In genomic region chr16:14500791-14501190, GRCh38 we compare ENCODE assay signal across 15 cellular contexts.
DNase-seq lines count a peak whose midpoint lies in the region; ATAC-seq, FAIRE-seq and TF ChIP-seq lines count a peak whose summit lies in the region.
"Had no signal": no experiment of that assay in that cellular context is flagged by ENCODE, and none has a peak within 500 bp of the region (broad histone marks: within the 10 kb centered on the region; RNA-seq: fewer than 3 reads in every experiment).

No MANE protein-coding gene starts in this region.

- POLR2A ChIA-PET in GM12878 (lab: Charles Lee) = interaction anchor here (0.6 to 1.3 kb wide), 3 partner anchors 145 to 205 kb away, joined by 3 to 4 read pairs (median 4); no protein-coding TSS in a partner anchor

- H3K36me3 ChIP-seq in heart right ventricle (no peaks in the 10 kb centered on the region), GM12878 (ENCODE audit: control insufficient read depth in 2 of 2, insufficient read depth in 2 of 2, low read length in 1 of 2) (peaks cover 4% of the 10 kb centered on the region in 2 experiments; a peak in 1 of 4 replicates), muscle layer of colon (ENCODE audit: insufficient read depth, low read length) (no peaks in the 10 kb centered on the region)

- H2AFZ ChIP-seq in GM12878 (ENCODE audit: control insufficient read depth, low read depth, low read length) = no peak overlapping the region

- CTCF ChIA-PET in GM12878 (lab: Yijun Ruan, JAX) = interaction anchor here (0.6 to 4.9 kb wide), 5 partner anchors 10 to 194 kb away, joined by 3 to 49 read pairs (median 4); no protein-coding TSS in a partner anchor

- no peaks in the 10 kb centered on the region for H4K20me1 ChIP-seq in GM12878 (ENCODE audit: control insufficient read depth, insufficient read depth)

- no peak for FAIRE-seq in GM12878 (lab: Jason Lieb, UNC)
- FAIRE-seq: A204.1 had no signal

- no peaks in the 10 kb centered on the region for H3K9me3 ChIP-seq in heart right ventricle
- no peaks in the 10 kb centered on the region for H3K9me3 ChIP-seq in GM12878 (replicated peaks; ENCODE audit: control insufficient read depth, insufficient read depth, low read length)
- H3K9me3 ChIP-seq in muscle layer of colon (ENCODE audit: low read length) = no peaks in the 10 kb centered on the region

- no peak for TF ChIP-seq RAD21 in GM12878 (IDR thresholded peaks at IDR 0.05; ENCODE audit: insufficient read depth, low read depth, low read length)

- no peak for ATAC-seq in heart right ventricle
- no peak for ATAC-seq in Right ventricle myocardium inferior
- ATAC-seq in GM12878 = no peak
- no peak for ATAC-seq in GM18519 (IDR thresholded peaks at IDR 0.05; ENCODE audit: low FRiP score, unreplicated experiment)

- TF ChIP-seq CTCF in heart right ventricle (IDR thresholded peaks at IDR 0.05) (no peak), GM12878 (IDR thresholded peaks at IDR 0.05 in 2 of 3, conservative IDR thresholded peaks at IDR 0.05 in 1 of 3; ENCODE audit: control insufficient read depth in 2 of 3, extremely low read depth in 1 of 3, insufficient read depth in 1 of 3, low read depth in 3 of 3, low read length in 3 of 3) (no peak)

- H3K9ac ChIP-seq in GM12878 (ENCODE audit: control insufficient read depth, insufficient read depth, low read length) (no peak overlapping the region), muscle layer of colon (ENCODE audit: low read length) (no peak overlapping the region)

- H3K27ac ChIP-seq in heart right ventricle (peak overlapping the region in 9 of 10 donors; percentile 43 to 87 (median 79)), GM12878 (ENCODE audit: control insufficient read depth, insufficient read depth) (peak overlapping the region; percentile 38; the same call in 1 of the 2 replicates), muscle layer of colon (ENCODE audit: low read depth, low read length) (peak overlapping the region; percentile 21)

- no peak for TF ChIP-seq POLR2A in GM12878 (IDR thresholded peaks at IDR 0.05; ENCODE audit: low read depth, low read length)

- H3K4me2 ChIP-seq in GM12878 (ENCODE audit: control insufficient read depth, insufficient read depth) = peak overlapping the region; percentile 26

- TF ChIP-seq EP300 in GM12878 (IDR thresholded peaks at IDR 0.05; ENCODE audit: borderline replicate concordance in 1 of 2, control insufficient read depth in 1 of 2, low read depth in 2 of 2, low read length in 2 of 2) = no peak

- H3K79me2 ChIP-seq in GM12878 (ENCODE audit: control insufficient read depth, insufficient read depth, low read length) = peaks cover 18% of the 10 kb centered on the region

- peaks cover 0 to 63% (median 48%) of the 10 kb centered on the region in 9 donors for H3K4me1 ChIP-seq in heart right ventricle
- peaks cover 57% of the 10 kb centered on the region for H3K4me1 ChIP-seq in GM12878 (ENCODE audit: control insufficient read depth, insufficient read depth, low read length)
- peaks cover 25% of the 10 kb centered on the region for H3K4me1 ChIP-seq in muscle layer of colon (ENCODE audit: insufficient read depth, low read length)

- SMC1A ChIA-PET in GM12878 (lab: Charles Lee; ENCODE audit: uncharacterized antibody, unreplicated experiment) = interaction anchor here (0.9 to 8.4 kb wide), 9 partner anchors 10 to 577 kb away, joined by 3 to 95 read pairs (median 6); no protein-coding TSS in a partner anchor

- H3K27me3 ChIP-seq in heart right ventricle = no peaks in the 10 kb centered on the region
- H3K27me3 ChIP-seq in GM12878 (replicated peaks in 1 of 2; ENCODE audit: control insufficient read depth in 2 of 2, insufficient read depth in 2 of 2, low read length in 1 of 2) = no peaks in the 10 kb centered on the region
- no peaks in the 10 kb centered on the region for H3K27me3 ChIP-seq in muscle layer of colon (ENCODE audit: control insufficient read depth in 1 of 2, insufficient read depth in 2 of 2, low read length in 2 of 2)

- in situ Hi-C loops in GM12878 (cut with MboI) = no loop called here

- no peak for DNase-seq in heart right ventricle
- no peak for DNase-seq in Right ventricle myocardium inferior (ENCODE audit: missing footprints)
- DNase-seq in GM12878 (ENCODE audit: low read depth, low spot score) = no peak
- DNase-seq in activated gamma-delta T cell treated with Interleukin-2 at 50 U/mL for 16 hours = no peak
- no peak for DNase-seq in cerebellar nuclear complex (lab: John Stamatoyannopoulos, UW)
- no peak for DNase-seq in retina
- DNase-seq: activated CD4-positive, alpha-beta T cell treated with anti-CD3 and anti-CD28 coated beads, Interleukin-2, amount 10 ng/mL, durations not matched to agents 24 days and 14 days; activated T-cell treated with anti-CD3 and anti-CD28 coated beads, Interleukin-2, amount 50 U/mL, for 48 hours; GDM1; immature natural killer cell; NCI-H526; stimulated activated CD4-positive, alpha-beta T cell treated with anti-CD3 and anti-CD28 coated beads, Interleukin-4, amount 100 ng/mL, for 24 hours had no signal

- RAD21 ChIA-PET in GM12878 (lab: Charles Lee; ENCODE audit: unreplicated experiment) = interaction anchor here (1.1 to 5.5 kb wide), 5 partner anchors 12 to 200 kb away, joined by 3 to 75 read pairs (median 6); no protein-coding TSS in a partner anchor

- WGBS in heart right ventricle, 2 donors = 93 to 96% methylated on average over 2 of the region's 2 CpGs
- 100% methylated on average over 2 of the region's 2 CpGs for WGBS in GM12878 (ENCODE audit: insufficient coverage, insufficient replicate concordance, low lambda C conversion rate, missing lambda C conversion rate)

- H3K4me3 ChIP-seq in heart right ventricle (no peak overlapping the region), GM12878 (no peak overlapping the region), muscle layer of colon (ENCODE audit: low read depth in 1 of 2, low read length in 2 of 2) (no peak overlapping the region)

- BruUV-seq in GM12878 (replicated peaks; lab: Mats Ljungman, UMichigan) = no TSS peak

- intact Hi-C loops in heart right ventricle (cut with DNase I) = no loop called here
- intact Hi-C loops in Right ventricle myocardium inferior (cut with DNase I) = no loop called here
- intact Hi-C loops in GM12878 (cut with micrococcal nuclease; ENCODE audit: unreplicated experiment) = no loop called here

TF ChIP-seq in GM12878, 131 proteins besides CTCF, POLR2A, EP300 and RAD21:
- TF ChIP-seq RFX5 (IDR thresholded peaks at IDR 0.05; ENCODE audit: low read depth, low read length) (no peak), TAF1 (IDR thresholded peaks at IDR 0.05; ENCODE audit: borderline replicate concordance, low read depth, low read length) (no peak), BCL11A (IDR thresholded peaks at IDR 0.05; ENCODE audit: low read depth, low read length) (no peak), JUNB (IDR thresholded peaks at IDR 0.05) (no peak), IRF4 (IDR thresholded peaks at IDR 0.05; ENCODE audit: low read depth, low read length) (no peak), NFXL1 (IDR thresholded peaks at IDR 0.05; ENCODE audit: borderline replicate concordance) (no peak), MYB (IDR thresholded peaks at IDR 0.05; ENCODE audit: borderline replicate concordance, low read depth, low read length) (no peak)

Comparison
In these comparisons a context has a peak if more than half of its experiments do, and no peak if none do; other contexts are left out.
1. H3K27ac ChIP-seq: peak in every context shown above with its lines; median percentile 79 in heart right ventricle; 38 in GM12878; 21 in muscle layer of colon.